Comparison of ENCODE assay signal across 21 cellular contexts in the genomic region with DNA sequence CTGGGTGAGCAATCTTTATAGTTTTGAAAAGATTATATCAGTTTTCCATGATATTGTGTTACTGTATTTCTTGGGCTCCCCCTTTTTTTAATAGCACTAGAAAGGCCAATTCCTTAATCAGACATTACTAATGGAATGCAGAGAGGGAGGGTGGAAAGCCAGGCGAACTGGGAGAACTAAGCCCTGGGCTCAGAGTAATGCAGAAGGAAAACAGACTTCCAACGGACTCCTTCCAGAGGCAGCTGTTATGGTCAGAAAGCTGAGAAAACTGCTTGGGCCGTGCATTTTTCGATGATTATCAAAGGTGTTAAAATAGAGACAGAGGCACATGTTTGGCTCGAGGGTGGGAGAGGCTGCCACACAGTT.
DNase-seq lines count a peak whose midpoint lies in the region; TF ChIP-seq lines count a peak whose summit lies in the region.
"Had no signal": no experiment of that assay in that cellular context is flagged by ENCODE, and none has a peak within 500 bp of the region (broad histone marks: within the 10 kb centered on the region; RNA-seq: fewer than 3 reads in every experiment).

No MANE protein-coding gene starts in this region.

- peaks cover 37% of the 10 kb centered on the region for H3K27me3 Mint-ChIP-seq in nephron (ENCODE audit: low read depth)

- H3K27ac ChIP-seq in HEK293 (ENCODE audit: extremely low read depth, low read depth, low read length) = no peak overlapping the region
- H3K27ac ChIP-seq: pancreas, upper lobe of right lung had no signal

- peak; percentile 22 for DNase-seq in AG08395 (ENCODE audit: low spot score)
- DNase-seq in fibroblast of gingiva (ENCODE audit: low read depth) = peak; percentile 36
- DNase-seq in T-helper 2 cell = no peak
- DNase-seq in GM13976 (ENCODE audit: low spot score) = no peak
- no peak for DNase-seq in activated naive CD4-positive, alpha-beta T cell treated with anti-CD3 and anti-CD28 coated beads, Interleukin-2, amount 50 U/mL, for 16 hours
- DNase-seq in stimulated activated CD4-positive, alpha-beta T cell treated with anti-CD3 and anti-CD28 coated beads, Interleukin-2, amount 100 ng/mL, for 48 hours = no peak
- DNase-seq: activated CD4-positive, CD25-positive, alpha-beta regulatory T cell treated with anti-CD3 and anti-CD28 coated beads, Interleukin-2, amount 50 U/mL, for 72 hours; Caco-2; GF-D8; HCEC 1CT; hypothalamus; left colon; NCI-H1694; NCI-H446 treated with DMSO at 0.1 percent for 48 hours; pancreas; stimulated activated CD4-positive, alpha-beta T cell treated with anti-CD3 and anti-CD28 coated beads, Interleukin-12 subunit alpha, Interleukin-12 subunit beta, amount 100 ng/mL, for 4 hours; stimulated activated naive CD4-positive, alpha-beta T cell treated with Interleukin-2 at 50 U/mL for 16 hours; upper lobe of right lung had no signal

- no peaks in the 10 kb centered on the region for H3K9me3 ChIP-seq in HEK293 (ENCODE audit: control insufficient read depth, insufficient read depth, low read depth, low read length)
- H3K9me3 ChIP-seq: Caco-2, pancreas, upper lobe of right lung had no signal

- POLR2A ChIA-PET in HEK293 (lab: Yijun Ruan, JAX) = no interaction called here

- TF ChIP-seq CTCF in HEK293 (tag by site-specific recombination; IDR thresholded peaks at IDR 0.05) = no peak
- no peak for TF ChIP-seq CTCF in nephron (IDR thresholded peaks at IDR 0.05; ENCODE audit: unreplicated experiment in 3 of 3)
- no peak for TF ChIP-seq CTCF in GM13976 (IDR thresholded peaks at IDR 0.05; ENCODE audit: borderline replicate concordance, control extremely low read depth, extremely low read depth, insufficient read depth, missing control alignments)

- CTCF ChIA-PET in HEK293 (lab: Yijun Ruan, JAX) = interaction anchor here (0.6 to 3.2 kb wide), 3 partner anchors 33 to 207 kb away, joined by 3 to 9 read pairs (median 4); no protein-coding TSS in a partner anchor

- no peak overlapping the region for H3K4me3 ChIP-seq in HEK293 (ENCODE audit: low read depth, low read length)
- H3K4me3 ChIP-seq: pancreas, upper lobe of right lung had no signal

- H3K36me3 Mint-ChIP-seq in nephron (ENCODE audit: low read depth) = no peaks in the 10 kb centered on the region

- peak overlapping the region; percentile 16 to 63 (median 46) for H3K4me3 Mint-ChIP-seq in nephron
- H3K4me3 Mint-ChIP-seq: T-helper 2 cell treated with Interferon-gamma antibody and Interleukin-4, amounts not matched to agents 5 μg/mL and 100 μg/mL, for 36 hours had no signal

- no peaks in the 10 kb centered on the region for H3K36me3 ChIP-seq in HEK293 (ENCODE audit: control insufficient read depth in 2 of 2, insufficient read depth in 1 of 2, low read length in 2 of 2)
- H3K36me3 ChIP-seq: pancreas, upper lobe of right lung had no signal

- H3K9me3 Mint-ChIP-seq in nephron = no peaks in the 10 kb centered on the region
- H3K9me3 Mint-ChIP-seq: T-helper 2 cell treated with Interferon-gamma antibody and Interleukin-4, amounts not matched to agents 5 μg/mL and 100 μg/mL, for 36 hours had no signal

- in situ Hi-C loops in GM13976 (cut with MboI; ENCODE audit: low sequenced_read_pairs, unreplicated experiment) = no loop called here

- peaks cover 51% of the 10 kb centered on the region for H3K4me1 Mint-ChIP-seq in nephron

- H3K4me1 ChIP-seq in HEK293 (ENCODE audit: control insufficient read depth, insufficient read depth, low read length) = no peaks in the 10 kb centered on the region
- H3K4me1 ChIP-seq: Caco-2, pancreas, upper lobe of right lung had no signal

- H3K27ac Mint-ChIP-seq in nephron = peak overlapping the region; percentile 95 to 98 (median 97)
- H3K27ac Mint-ChIP-seq: T-helper 2 cell treated with Interferon-gamma antibody and Interleukin-4, amounts not matched to agents 5 μg/mL and 100 μg/mL, for 36 hours had no signal

TF ChIP-seq in HEK293, 187 proteins besides CTCF, POLR2A, EP300 and RAD21:
- TF ChIP-seq HOXC10 (CRISPR knock-in tag; IDR thresholded peaks at IDR 0.05) (no peak), ZNF561 (tag by site-specific recombination; IDR thresholded peaks at IDR 0.05; ENCODE audit: borderline replicate concordance) (no peak), ZBTB20 (tag by site-specific recombination; IDR thresholded peaks at IDR 0.05) (no peak), ZBTB17 (tag by site-specific recombination; IDR thresholded peaks at IDR 0.05) (peak; percentile 77), ZNF768 (tag by site-specific recombination; IDR thresholded peaks at IDR 0.05) (no peak), ZFP37 (tag by site-specific recombination; IDR thresholded peaks at IDR 0.05) (no peak)
- TF ChIP-seq, protein P1, sequence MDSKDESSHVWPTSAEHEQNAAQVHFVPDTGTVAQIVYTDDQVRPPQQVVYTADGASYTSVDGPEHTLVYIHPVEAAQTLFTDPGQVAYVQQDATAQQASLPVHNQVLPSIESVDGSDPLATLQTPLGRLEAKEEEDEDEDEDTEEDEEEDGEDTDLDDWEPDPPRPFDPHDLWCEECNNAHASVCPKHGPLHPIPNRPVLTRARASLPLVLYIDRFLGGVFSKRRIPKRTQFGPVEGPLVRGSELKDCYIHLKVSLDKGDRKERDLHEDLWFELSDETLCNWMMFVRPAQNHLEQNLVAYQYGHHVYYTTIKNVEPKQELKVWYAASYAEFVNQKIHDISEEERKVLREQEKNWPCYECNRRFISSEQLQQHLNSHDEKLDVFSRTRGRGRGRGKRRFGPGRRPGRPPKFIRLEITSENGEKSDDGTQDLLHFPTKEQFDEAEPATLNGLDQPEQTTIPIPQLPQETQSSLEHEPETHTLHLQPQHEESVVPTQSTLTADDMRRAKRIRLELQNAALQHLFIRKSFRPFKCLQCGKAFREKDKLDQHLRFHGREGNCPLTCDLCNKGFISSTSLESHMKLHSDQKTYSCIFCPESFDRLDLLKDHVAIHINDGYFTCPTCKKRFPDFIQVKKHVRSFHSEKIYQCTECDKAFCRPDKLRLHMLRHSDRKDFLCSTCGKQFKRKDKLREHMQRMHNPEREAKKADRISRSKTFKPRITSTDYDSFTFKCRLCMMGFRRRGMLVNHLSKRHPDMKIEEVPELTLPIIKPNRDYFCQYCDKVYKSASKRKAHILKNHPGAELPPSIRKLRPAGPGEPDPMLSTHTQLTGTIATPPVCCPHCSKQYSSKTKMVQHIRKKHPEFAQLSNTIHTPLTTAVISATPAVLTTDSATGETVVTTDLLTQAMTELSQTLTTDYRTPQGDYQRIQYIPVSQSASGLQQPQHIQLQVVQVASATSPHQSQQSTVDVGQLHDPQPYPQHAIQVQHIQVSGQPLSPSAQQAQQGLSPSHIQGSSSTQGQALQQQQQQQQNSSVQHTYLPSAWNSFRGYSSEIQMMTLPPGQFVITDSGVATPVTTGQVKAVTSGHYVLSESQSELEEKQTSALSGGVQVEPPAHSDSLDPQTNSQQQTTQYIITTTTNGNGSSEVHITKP (tag by site-specific recombination; IDR thresholded peaks at IDR 0.05) = peak; percentile 46; the same call in 1 of the 2 replicates

Comparison
In these comparisons a context has a peak if more than half of its experiments do, and no peak if none do; other contexts are left out.
1. DNase-seq: peak in AG08395 (single experiment) and fibroblast of gingiva (single experiment); none in T-helper 2 cell (0 of 5), GM13976 (single experiment), activated naive CD4-positive, alpha-beta T cell treated with anti-CD3 and anti-CD28 coated beads, Interleukin-2, amount 50 U/mL, for 16 hours (single experiment) and stimulated activated CD4-positive, alpha-beta T cell treated with anti-CD3 and anti-CD28 coated beads, Interleukin-2, amount 100 ng/mL, for 48 hours (0 of 2).